20 cellular contexts compared by ENCODE assay signal in the genomic region with DNA sequence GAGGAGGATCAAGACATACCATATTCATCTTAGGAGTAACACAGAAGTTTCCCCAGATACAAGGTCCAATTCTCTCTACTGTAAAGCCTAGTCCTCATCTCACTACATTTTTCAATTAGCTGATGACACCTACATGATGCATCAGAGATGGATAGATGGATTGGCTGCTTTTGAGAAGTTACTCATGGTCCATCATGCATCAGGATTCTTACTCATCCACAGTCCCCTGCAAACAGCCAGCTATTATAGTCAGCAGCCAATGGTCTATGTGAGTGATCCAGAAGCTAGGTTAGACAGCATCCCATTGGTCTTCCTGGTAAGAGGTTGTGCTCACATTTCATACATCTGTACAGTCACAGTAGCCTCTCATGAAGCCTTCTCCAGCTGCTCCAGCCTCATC.
DNase-seq lines count a peak whose midpoint lies in the region; ATAC-seq and TF ChIP-seq lines count a peak whose summit lies in the region.
"Had no signal": no experiment of that assay in that cellular context is flagged by ENCODE, and none has a peak within 500 bp of the region (broad histone marks: within the 10 kb centered on the region; RNA-seq: fewer than 3 reads in every experiment).

No MANE protein-coding gene starts in this region.

- no peak for TF ChIP-seq CTCF in nephron progenitor cell (IDR thresholded peaks at IDR 0.05)

- peaks cover 3% of the 10 kb centered on the region for H3K4me1 Mint-ChIP-seq in activated T-cell treated with anti-CD3 and anti-CD28 coated beads, Interleukin-2, amount 50 U/mL, for 4 hours (ENCODE audit: low read depth)
- H3K4me1 Mint-ChIP-seq in activated T-cell treated with anti-CD3 and anti-CD28 coated beads, Interleukin-2, amount 50 U/mL, for 24 hours (ENCODE audit: low read depth): peaks cover 7% of the 10 kb centered on the region
- H3K4me1 Mint-ChIP-seq in activated T-helper 17 cell treated with anti-CD3 and anti-CD28 coated beads, Interleukin-2, amount 50 U/mL, for 72 hours: no peaks in the 10 kb centered on the region
- H3K4me1 Mint-ChIP-seq in nephron progenitor cell: peaks cover 32% of the 10 kb centered on the region

- no peaks in the 10 kb centered on the region for H3K36me3 Mint-ChIP-seq in activated T-cell treated with anti-CD3 and anti-CD28 coated beads, Interleukin-2, amount 50 U/mL, for 4 hours (ENCODE audit: insufficient read depth)
- no peaks in the 10 kb centered on the region for H3K36me3 Mint-ChIP-seq in activated T-cell treated with anti-CD3 and anti-CD28 coated beads, Interleukin-2, amount 50 U/mL, for 24 hours (ENCODE audit: low read depth)
- H3K36me3 Mint-ChIP-seq in activated T-helper 17 cell treated with anti-CD3 and anti-CD28 coated beads, Interleukin-2, amount 50 U/mL, for 72 hours (ENCODE audit: low read depth): no peaks in the 10 kb centered on the region
- H3K36me3 Mint-ChIP-seq in nephron progenitor cell (ENCODE audit: low read depth): no peaks in the 10 kb centered on the region
- H3K36me3 Mint-ChIP-seq: CD4-positive, CD25-positive, alpha-beta regulatory T cell; T-cell had no signal

- H3K9me3 Mint-ChIP-seq in activated T-cell treated with anti-CD3 and anti-CD28 coated beads, Interleukin-2, amount 50 U/mL, for 4 hours: no peaks in the 10 kb centered on the region
- H3K9me3 Mint-ChIP-seq in activated T-cell treated with anti-CD3 and anti-CD28 coated beads, Interleukin-2, amount 50 U/mL, for 24 hours: no peaks in the 10 kb centered on the region
- no peaks in the 10 kb centered on the region for H3K9me3 Mint-ChIP-seq in activated T-helper 17 cell treated with anti-CD3 and anti-CD28 coated beads, Interleukin-2, amount 50 U/mL, for 72 hours
- no peaks in the 10 kb centered on the region for H3K9me3 Mint-ChIP-seq in nephron progenitor cell
- H3K9me3 Mint-ChIP-seq: CD4-positive, CD25-positive, alpha-beta regulatory T cell; T-cell had no signal

- H3K4me3 Mint-ChIP-seq in activated T-cell treated with anti-CD3 and anti-CD28 coated beads, Interleukin-2, amount 50 U/mL, for 4 hours: no peak overlapping the region
- no peak overlapping the region for H3K4me3 Mint-ChIP-seq in activated T-cell treated with anti-CD3 and anti-CD28 coated beads, Interleukin-2, amount 50 U/mL, for 24 hours
- H3K4me3 Mint-ChIP-seq in activated T-helper 17 cell treated with anti-CD3 and anti-CD28 coated beads, Interleukin-2, amount 50 U/mL, for 72 hours: no peak overlapping the region
- H3K4me3 Mint-ChIP-seq in nephron progenitor cell: no peak overlapping the region
- H3K4me3 Mint-ChIP-seq: CD4-positive, CD25-positive, alpha-beta regulatory T cell; T-cell had no signal

- peaks cover 7% of the 10 kb centered on the region for H3K27me3 Mint-ChIP-seq in activated T-cell treated with anti-CD3 and anti-CD28 coated beads, Interleukin-2, amount 50 U/mL, for 4 hours (ENCODE audit: low read depth)
- peaks cover 22% of the 10 kb centered on the region for H3K27me3 Mint-ChIP-seq in activated T-cell treated with anti-CD3 and anti-CD28 coated beads, Interleukin-2, amount 50 U/mL, for 24 hours
- H3K27me3 Mint-ChIP-seq in activated T-helper 17 cell treated with anti-CD3 and anti-CD28 coated beads, Interleukin-2, amount 50 U/mL, for 72 hours: peaks cover 7% of the 10 kb centered on the region
- peaks cover 3% of the 10 kb centered on the region for H3K27me3 Mint-ChIP-seq in nephron progenitor cell (ENCODE audit: low read depth, poor library complexity)

- no peak overlapping the region for H3K27ac Mint-ChIP-seq in activated T-cell treated with anti-CD3 and anti-CD28 coated beads, Interleukin-2, amount 50 U/mL, for 24 hours
- no peak overlapping the region for H3K27ac Mint-ChIP-seq in activated T-helper 17 cell treated with anti-CD3 and anti-CD28 coated beads, Interleukin-2, amount 50 U/mL, for 72 hours
- H3K27ac Mint-ChIP-seq in nephron progenitor cell: peak overlapping the region; percentile 5
- H3K27ac Mint-ChIP-seq: CD4-positive, CD25-positive, alpha-beta regulatory T cell; T-cell had no signal

- peak; percentile 78 to 94 for ATAC-seq in activated T-cell treated with anti-CD3 and anti-CD28 coated beads, Interleukin-2, amount 50 U/mL, for 4 hours
- ATAC-seq in activated T-helper 17 cell treated with anti-CD3 and anti-CD28 coated beads, Interleukin-2, amount 50 U/mL, for 72 hours (replicated peaks): peak; percentile 92
- no peak for ATAC-seq in HG03139 (IDR thresholded peaks at IDR 0.05; ENCODE audit: unreplicated experiment)
- ATAC-seq in GM21737 (IDR thresholded peaks at IDR 0.05; ENCODE audit: unreplicated experiment): no peak
- ATAC-seq: T-cell had no signal

- no peak for DNase-seq in activated T-cell treated with anti-CD3 and anti-CD28 coated beads, Interleukin-2, amount 50 U/mL, for 4 hours
- no peak for DNase-seq in activated T-cell treated with anti-CD3 and anti-CD28 coated beads, Interleukin-2, amount 50 U/mL, for 24 hours
- DNase-seq in HCEC 1CT: peak; percentile 51
- no peak for DNase-seq in nephron progenitor cell
- DNase-seq in RPMI8226: no peak
- DNase-seq: ACHN; adrenal gland; central memory CD4-positive, alpha-beta T cell; erythroblast; H7; left ventricle myocardium inferior; NCI-H187; NCI-H2227 treated with DMSO at 0.1 percent for 48 hours; small intestine; stimulated activated CD4-positive, alpha-beta T cell treated with anti-CD3 and anti-CD28 coated beads, Interleukin-4, amount 100 ng/mL, for 4 hours; T-cell had no signal

Comparison
In these comparisons a context has a peak if more than half of its experiments do, and no peak if none do; other contexts are left out.
1. ATAC-seq: peak in activated T-cell treated with anti-CD3 and anti-CD28 coated beads, Interleukin-2, amount 50 U/mL, for 4 hours (2 of 2) and activated T-helper 17 cell treated with anti-CD3 and anti-CD28 coated beads, Interleukin-2, amount 50 U/mL, for 72 hours (single experiment); none in HG03139 (single experiment) and GM21737 (single experiment).